In the genomic region with DNA sequence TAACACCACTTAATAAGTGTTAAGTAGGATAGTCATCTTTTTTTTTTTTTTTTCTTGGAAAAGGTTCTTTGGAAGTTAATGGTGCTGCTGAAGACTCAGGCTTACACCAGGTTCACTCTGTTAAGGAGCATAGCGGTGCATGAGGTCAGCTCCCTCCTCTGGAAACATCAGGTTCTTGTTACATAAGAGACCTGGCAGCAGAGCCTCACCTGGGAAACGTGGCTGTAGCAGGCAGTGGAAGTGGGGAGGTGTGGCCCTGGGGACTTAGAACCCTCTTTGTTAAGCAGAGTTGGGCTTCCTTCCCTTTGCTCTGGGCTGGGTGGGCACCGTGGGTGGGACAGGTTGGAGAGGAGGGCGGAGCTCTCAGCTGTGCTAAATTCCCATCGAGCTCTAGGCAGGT, we compare ENCODE assay signal across 27 cellular contexts.
"Had no signal": no experiment of that assay in that cellular context is flagged by ENCODE, and none has a peak within 500 bp of the region (broad histone marks: within the 10 kb centered on the region; RNA-seq: fewer than 3 reads in every experiment).

No MANE protein-coding gene starts in this region.

- H3K79me2 ChIP-seq: parathyroid adenoma had no signal

- H3K4me3 Mint-ChIP-seq: activated B cell treated with CpG ODN at 0.5 μM for 24 hours; activated CD4-positive, alpha-beta T cell treated with anti-CD3 and anti-CD28 coated beads for 36 hours; activated T-cell treated with anti-CD3 and anti-CD28 coated beads, Interleukin-2, amount 50 U/mL, for 24 hours; activated T-helper 17 cell treated with anti-CD3 and anti-CD28 coated beads, Interleukin-2, amount 50 U/mL, for 72 hours; memory B cell; nephron; stimulated activated effector memory CD8-positive, alpha-beta T cell treated with anti-CD3 and anti-CD28 coated beads, Interleukin-12 subunit alpha, Interleukin-12 subunit beta, amount 100 ng/mL, for 72 hours; stimulated activated naive CD8-positive, alpha-beta T cell treated with anti-CD3 and anti-CD28 coated beads, Interleukin-15, amount 100 ng/mL, for 72 hours had no signal

- H3K9me3 Mint-ChIP-seq: activated B cell treated with CpG ODN at 0.5 μM for 24 hours; activated naive CD4-positive, alpha-beta T cell treated with anti-CD3 and anti-CD28 coated beads, Interleukin-2, amount 50 U/mL, for 72 hours; activated T-cell treated with anti-CD3 and anti-CD28 coated beads, Interleukin-2, amount 50 U/mL, for 24 hours; activated T-helper 17 cell treated with anti-CD3 and anti-CD28 coated beads, Interleukin-2, amount 50 U/mL, for 72 hours; nephron; stimulated activated effector memory CD8-positive, alpha-beta T cell treated with anti-CD3 and anti-CD28 coated beads, Interleukin-12 subunit alpha, Interleukin-12 subunit beta, amount 100 ng/mL, for 72 hours; stimulated activated naive CD8-positive, alpha-beta T cell treated with anti-CD3 and anti-CD28 coated beads, Interleukin-15, amount 100 ng/mL, for 72 hours had no signal

- H3K27ac Mint-ChIP-seq: activated B cell treated with CpG ODN at 0.5 μM for 24 hours; activated CD4-positive, alpha-beta T cell treated with anti-CD3 and anti-CD28 coated beads for 36 hours; activated naive CD4-positive, alpha-beta T cell treated with anti-CD3 and anti-CD28 coated beads, Interleukin-2, amount 50 U/mL, for 72 hours; activated T-cell treated with anti-CD3 and anti-CD28 coated beads, Interleukin-2, amount 50 U/mL, for 24 hours; activated T-helper 17 cell treated with anti-CD3 and anti-CD28 coated beads, Interleukin-2, amount 50 U/mL, for 72 hours; memory B cell; stimulated activated effector memory CD8-positive, alpha-beta T cell treated with anti-CD3 and anti-CD28 coated beads, Interleukin-12 subunit alpha, Interleukin-12 subunit beta, amount 100 ng/mL, for 72 hours; stimulated activated naive CD8-positive, alpha-beta T cell treated with anti-CD3 and anti-CD28 coated beads, Interleukin-15, amount 100 ng/mL, for 72 hours had no signal

- H3K27ac ChIP-seq: neutrophil, parathyroid adenoma, tibial artery had no signal

- ATAC-seq: activated CD4-positive, alpha-beta T cell treated with anti-CD3 and anti-CD28 coated beads for 36 hours; activated naive CD4-positive, alpha-beta T cell treated with anti-CD3 and anti-CD28 coated beads, Interleukin-2, amount 50 U/mL, for 72 hours; activated T-helper 17 cell treated with anti-CD3 and anti-CD28 coated beads, Interleukin-2, amount 50 U/mL, for 72 hours; esophagus mucosa; sciatic nerve; stimulated activated effector memory CD8-positive, alpha-beta T cell treated with anti-CD3 and anti-CD28 coated beads, Interleukin-12 subunit alpha, Interleukin-12 subunit beta, amount 100 ng/mL, for 72 hours; stimulated activated naive CD8-positive, alpha-beta T cell treated with anti-CD3 and anti-CD28 coated beads, Interleukin-15, amount 100 ng/mL, for 72 hours had no signal

- H3K27me3 ChIP-seq: neutrophil had no signal

- H3K36me3 ChIP-seq: neutrophil, tibial artery had no signal

- H3K9me3 ChIP-seq: neutrophil, tibial artery had no signal

- DNase-seq: activated B cell treated with CpG ODN at 0.5 μM for 24 hours; activated CD4-positive, alpha-beta T cell treated with anti-CD3 and anti-CD28 coated beads for 36 hours; activated CD4-positive, alpha-beta T cell treated with anti-CD3 and anti-CD28 coated beads, Interleukin-2, amount 50 U/mL, for 4 hours; activated CD8-positive, alpha-beta memory T cell treated with anti-CD3 and anti-CD28 coated beads for 24 hours; activated CD8-positive, alpha-beta memory T cell treated with anti-CD3 and anti-CD28 coated beads, Interleukin-2, amount 50 U/mL, for 4 hours; activated T-cell treated with anti-CD3 and anti-CD28 coated beads, Interleukin-2, amount 50 U/mL, for 24 hours; central memory CD4-positive, alpha-beta T cell; effector memory CD4-positive, alpha-beta T cell; glutamatergic neuron; hippocampal formation; small intestine; stimulated activated CD4-positive, alpha-beta T cell treated with anti-CD3 and anti-CD28 coated beads, Interleukin-2, amount 100 ng/mL, for 24 hours; stimulated activated naive CD8-positive, alpha-beta T cell treated with anti-CD3 and anti-CD28 coated beads, Interleukin-15, amount 100 ng/mL, for 72 hours; T-helper 9 cell; tibial artery had no signal

- H3K4me3 ChIP-seq: tibial artery had no signal

- H3K36me3 Mint-ChIP-seq: activated naive CD4-positive, alpha-beta T cell treated with anti-CD3 and anti-CD28 coated beads, Interleukin-2, amount 50 U/mL, for 72 hours; memory B cell; stimulated activated effector memory CD8-positive, alpha-beta T cell treated with anti-CD3 and anti-CD28 coated beads, Interleukin-12 subunit alpha, Interleukin-12 subunit beta, amount 100 ng/mL, for 72 hours had no signal

- H2AFZ ChIP-seq: parathyroid adenoma had no signal

- H3K4me1 ChIP-seq: parathyroid adenoma, tibial artery had no signal

- H3K9ac ChIP-seq: parathyroid adenoma had no signal

- H3K4me1 Mint-ChIP-seq: activated B cell treated with CpG ODN at 0.5 μM for 24 hours; activated CD4-positive, alpha-beta T cell treated with anti-CD3 and anti-CD28 coated beads for 36 hours; activated T-helper 17 cell treated with anti-CD3 and anti-CD28 coated beads, Interleukin-2, amount 50 U/mL, for 72 hours; memory B cell; stimulated activated effector memory CD8-positive, alpha-beta T cell treated with anti-CD3 and anti-CD28 coated beads, Interleukin-12 subunit alpha, Interleukin-12 subunit beta, amount 100 ng/mL, for 72 hours had no signal

- FAIRE-seq: colon, endothelial cell of umbilical vein, frontal cortex, small intestine had no signal
